1 cellular context compared by ENCODE assay signal in genomic region chr1:212269306-212269705, GRCh38.
TF ChIP-seq lines count a peak whose summit lies in the region.

No MANE protein-coding gene starts in this region.

TF ChIP-seq in GM23338, 12 proteins besides CTCF, POLR2A, EP300 and RAD21:
- TF ChIP-seq NANOG (IDR thresholded peaks at IDR 0.05; ENCODE audit: borderline replicate concordance) (no peak), EZH2phosphoT487 (IDR thresholded peaks at IDR 0.05; ENCODE audit: unreplicated experiment) (no peak), JUNB (IDR thresholded peaks at IDR 0.05; ENCODE audit: unreplicated experiment) (no peak), STAT1 (IDR thresholded peaks at IDR 0.05; ENCODE audit: unreplicated experiment) (no peak), ZNF462 (CRISPR knock-in tag; IDR thresholded peaks at IDR 0.05) (no peak)
